In genomic region chr3:99248913-99249312, GRCh38 we compare ENCODE assay signal across 25 cellular contexts.
DNase-seq lines count a peak whose midpoint lies in the region; ATAC-seq and TF ChIP-seq lines count a peak whose summit lies in the region.
"Had no signal": no experiment of that assay in that cellular context is flagged by ENCODE, and none has a peak within 500 bp of the region (broad histone marks: within the 10 kb centered on the region; RNA-seq: fewer than 3 reads in every experiment).

No MANE protein-coding gene starts in this region.

- H3K79me2 ChIP-seq in SK-N-SH (ENCODE audit: insufficient read depth), result no peaks in the 10 kb centered on the region

- no peaks in the 10 kb centered on the region for H3F3A ChIP-seq in SK-N-SH (replicated peaks; ENCODE audit: insufficient read depth)

- H3K36me3 ChIP-seq in SK-N-SH (replicated peaks in 1 of 2; ENCODE audit: control insufficient read depth in 1 of 2, insufficient read depth in 2 of 2, low read length in 1 of 2), result no peaks in the 10 kb centered on the region
- H3K36me3 ChIP-seq in thoracic aorta, result no peaks in the 10 kb centered on the region
- H3K36me3 ChIP-seq: BLaER1, neural progenitor cell, uterus had no signal

- H3K9me3 ChIP-seq in SK-N-SH (no peaks in the 10 kb centered on the region), thoracic aorta (no peaks in the 10 kb centered on the region)
- H3K9me3 ChIP-seq: BLaER1, body of pancreas, mucosa of descending colon, uterus had no signal

- CTCF ChIA-PET in SK-N-SH (lab: Yijun Ruan, JAX), result no interaction called here

- no peak overlapping the region for H3K4me3 Mint-ChIP-seq in chondrocyte (ENCODE audit: unreplicated experiment)
- H3K4me3 Mint-ChIP-seq: activated CD4-positive, alpha-beta T cell treated with anti-CD3 and anti-CD28 coated beads for 36 hours; neural progenitor cell had no signal

- no peak overlapping the region for H3K4me2 ChIP-seq in SK-N-SH
- H3K4me2 ChIP-seq: BLaER1, neural progenitor cell had no signal

- H3K9me2 ChIP-seq in SK-N-SH, result no peaks in the 10 kb centered on the region

- H3K9me3 Mint-ChIP-seq in chondrocyte (ENCODE audit: low read depth), result peaks cover 17% of the 10 kb centered on the region
- H3K9me3 Mint-ChIP-seq: neural progenitor cell had no signal

- TF ChIP-seq RAD21 in SK-N-SH (IDR thresholded peaks at IDR 0.05; ENCODE audit: low read length), result no peak

- no peaks in the 10 kb centered on the region for H3K27me3 ChIP-seq in SK-N-SH (ENCODE audit: insufficient read depth)
- H3K27me3 ChIP-seq in thoracic aorta (replicated peaks; ENCODE audit: insufficient read depth), result no peaks in the 10 kb centered on the region
- H3K27me3 ChIP-seq: BLaER1, body of pancreas, neural progenitor cell, uterus had no signal

- ATAC-seq in SK-N-SH treated with all-trans-retinoic acid at 6 μM for 48 hours (no peak), thoracic aorta (ENCODE audit: insufficient number of reproducible peaks, low FRiP score, low read depth) (no peak)
- ATAC-seq: activated CD4-positive, alpha-beta T cell treated with anti-CD3 and anti-CD28 coated beads for 36 hours; body of pancreas; HepG2; left lobe of liver; mucosa of descending colon had no signal

- H3K27ac Mint-ChIP-seq in chondrocyte (ENCODE audit: unreplicated experiment), result peak overlapping the region; percentile 85
- H3K27ac Mint-ChIP-seq: activated CD4-positive, alpha-beta T cell treated with anti-CD3 and anti-CD28 coated beads for 36 hours; neural progenitor cell had no signal

- POLR2A ChIA-PET in SK-N-SH (lab: Yijun Ruan, JAX), result no interaction called here

- H3K4me1 ChIP-seq in SK-N-SH (ENCODE audit: control insufficient read depth in 1 of 2, insufficient read depth in 2 of 2, low read depth in 1 of 2, low read length in 1 of 2), result no peaks in the 10 kb centered on the region; a peak in 1 of 4 replicates
- peaks cover 47 to 67% of the 10 kb centered on the region in 2 donors for H3K4me1 ChIP-seq in thoracic aorta (ENCODE audit: control insufficient read depth in 1 of 2, low read depth in 2 of 2)
- H3K4me1 ChIP-seq: BLaER1, body of pancreas, neural progenitor cell, uterus had no signal

- H3K36me3 Mint-ChIP-seq in chondrocyte (ENCODE audit: low read depth), result peaks cover 7% of the 10 kb centered on the region
- H3K36me3 Mint-ChIP-seq: neural progenitor cell had no signal

- H3K27ac ChIP-seq in SK-N-SH (ENCODE audit: low read depth in 2 of 2, low read length in 1 of 2), result peak overlapping the region; percentile 35 to 65; a peak in 3 of 4 replicates
- peak overlapping the region; percentile 70 to 78 for H3K27ac ChIP-seq in thoracic aorta
- H3K27ac ChIP-seq: 22Rv1, BLaER1, body of pancreas, neural progenitor cell, uterus had no signal

- DNase-seq in SK-N-SH, result no peak
- DNase-seq in chondrocyte (ENCODE audit: low spot score), result no peak
- peak; percentile 28 for DNase-seq in fibroblast of villous mesenchyme (ENCODE audit: low read depth)
- no peak for DNase-seq in thoracic aorta (ENCODE audit: low spot score)
- DNase-seq in LoVo (ENCODE audit: low spot score), result no peak
- DNase-seq in NCI-H226, result no peak
- DNase-seq in effector CD4-positive, alpha-beta T cell, result no peak
- DNase-seq: activated CD4-positive, alpha-beta T cell treated with anti-CD3 and anti-CD28 coated beads for 36 hours; activated naive CD4-positive, alpha-beta T cell treated with anti-CD3 and anti-CD28 coated beads, Interleukin-2, amount 50 U/mL, for 16 hours; activated T-cell treated with anti-CD3 and anti-CD28 coated beads, Interleukin-2, amount 50 U/mL, for 48 hours; body of pancreas; erythroblast; glutamatergic neuron; mucosa of descending colon; NCI-H1436; OCI-M1; SIG-M5; T-helper 1 cell; uterus had no signal

- 3% methylated on average over 1 of the region's 1 CpG for WGBS in SK-N-SH (ENCODE audit: low lambda C conversion rate)

- no peak overlapping the region for H3K9ac ChIP-seq in SK-N-SH
- H3K9ac ChIP-seq: BLaER1, neural progenitor cell had no signal

- peaks cover 71% of the 10 kb centered on the region for H3K4me1 Mint-ChIP-seq in chondrocyte (ENCODE audit: low read depth)
- H3K4me1 Mint-ChIP-seq: activated CD4-positive, alpha-beta T cell treated with anti-CD3 and anti-CD28 coated beads for 36 hours had no signal

- H3K4me3 ChIP-seq in SK-N-SH (ENCODE audit: low read depth in 2 of 2, low read length in 1 of 2), result no peak overlapping the region
- no peak overlapping the region for H3K4me3 ChIP-seq in fibroblast of villous mesenchyme (ENCODE audit: low read depth, low read length)
- no peak overlapping the region for H3K4me3 ChIP-seq in thoracic aorta
- H3K4me3 ChIP-seq: BLaER1, body of pancreas, mucosa of descending colon, neural progenitor cell, uterus had no signal

- H2AFZ ChIP-seq in SK-N-SH (ENCODE audit: low read depth), result 0 out of 2 replicates have a peak overlapping the region, but pooled peaks have one; percentile 12
- H2AFZ ChIP-seq: neural progenitor cell had no signal

- H3K27me3 Mint-ChIP-seq in chondrocyte (ENCODE audit: low read depth), result no peaks in the 10 kb centered on the region
- H3K27me3 Mint-ChIP-seq: activated CD4-positive, alpha-beta T cell treated with anti-CD3 and anti-CD28 coated beads for 36 hours had no signal

- no peak for TF ChIP-seq EP300 in SK-N-SH (IDR thresholded peaks at IDR 0.05; ENCODE audit: borderline replicate concordance in 1 of 2, low read depth in 1 of 2, low read length in 1 of 2)

- no peaks in the 10 kb centered on the region for H4K20me1 ChIP-seq in SK-N-SH (ENCODE audit: insufficient read depth)
- H4K20me1 ChIP-seq: BLaER1 had no signal

- TF ChIP-seq CTCF in SK-N-SH (IDR thresholded peaks at IDR 0.05) (no peak), chondrocyte (IDR thresholded peaks at IDR 0.05) (no peak), fibroblast of villous mesenchyme (IDR thresholded peaks at IDR 0.05; ENCODE audit: insufficient read depth, low read depth, low read length) (no peak), thoracic aorta (IDR thresholded peaks at IDR 0.05) (no peak)

TF ChIP-seq in SK-N-SH, 30 proteins besides CTCF, POLR2A, EP300 and RAD21:
- no peak for TF ChIP-seq ZBTB33 (IDR thresholded peaks at IDR 0.05; ENCODE audit: borderline replicate concordance, low read depth)

TF ChIP-seq in SK-N-SH treated with all-trans-retinoic acid at 6 μM for 48 hours, 23 proteins besides CTCF, POLR2A, EP300 and RAD21:
- TF ChIP-seq CSDC2 (CRISPR knock-in tag; IDR thresholded peaks at IDR 0.05) (no peak), ZNF70 (CRISPR knock-in tag; IDR thresholded peaks at IDR 0.05) (no peak), ZNF8 (CRISPR knock-in tag; IDR thresholded peaks at IDR 0.05) (no peak), ZFP3 (CRISPR knock-in tag; IDR thresholded peaks at IDR 0.05) (no peak), RARB (CRISPR knock-in tag; IDR thresholded peaks at IDR 0.05) (no peak), ARNTL (CRISPR knock-in tag; IDR thresholded peaks at IDR 0.05; ENCODE audit: borderline replicate concordance, low read depth) (no peak), POU6F1 (CRISPR knock-in tag; IDR thresholded peaks at IDR 0.05; ENCODE audit: borderline replicate concordance, low read depth) (no peak), TSHZ2 (CRISPR knock-in tag; IDR thresholded peaks at IDR 0.05) (no peak), CSRNP3 (CRISPR knock-in tag; IDR thresholded peaks at IDR 0.05) (no peak)
